ENCODE assay signal across 13 cellular contexts in genomic region chr12:55982319-55982936, GRCh38. TPM values are rescaled to one million over a fixed set of nuclear protein-coding genes. Genes with fewer than 3 reads are reported as not detected.
DNase-seq lines count a peak whose midpoint lies in the region; ATAC-seq and TF ChIP-seq lines count a peak whose summit lies in the region.
"Had no signal": no experiment of that assay in that cellular context is flagged by ENCODE, and none has a peak within 500 bp of the region (broad histone marks: within the 10 kb centered on the region; RNA-seq: fewer than 3 reads in every experiment).

No MANE protein-coding gene starts in this region.

- no peaks in the 10 kb centered on the region for H3K27me3 ChIP-seq in kidney epithelial cell (ENCODE audit: control insufficient read depth, insufficient read depth, low read length)
- H3K27me3 ChIP-seq in right atrium auricular region = no peaks in the 10 kb centered on the region
- H3K27me3 ChIP-seq: heart right ventricle, vagina had no signal

- DNase-seq in kidney epithelial cell (ENCODE audit: low read depth) (peak; percentile 74), NCI-H2171 treated with DMSO at 0.1 percent for 48 hours (lab: John Stamatoyannopoulos, UW) (no peak), NCI-H524 (lab: John Stamatoyannopoulos, UW) (no peak), right atrium auricular region (ENCODE audit: low spot score) (no peak)
- DNase-seq: activated CD8-positive, alpha-beta memory T cell treated with anti-CD3 and anti-CD28 coated beads, Interleukin-2, amount 50 U/mL, for 4 hours; heart right ventricle; NCI-H1105 treated with DMSO at 0.1 percent for 48 hours; stimulated activated CD4-positive, alpha-beta T cell treated with anti-CD3 and anti-CD28 coated beads, Interleukin-4, amount 100 ng/mL, for 4 hours had no signal

- H3K36me3 ChIP-seq in kidney epithelial cell (ENCODE audit: control insufficient read depth, insufficient read depth, low read length) = peaks cover 3% of the 10 kb centered on the region
- H3K36me3 ChIP-seq in right atrium auricular region = peaks cover 40% of the 10 kb centered on the region

- H3K4me3 ChIP-seq in kidney epithelial cell (ENCODE audit: low read depth, low read length) (no peak overlapping the region), right atrium auricular region (no peak overlapping the region)
- H3K4me3 ChIP-seq: heart right ventricle, vagina had no signal

- no peak overlapping the region for H3K27ac ChIP-seq in right atrium auricular region
- H3K27ac ChIP-seq: heart right ventricle, vagina had no signal

- H3K9me3 ChIP-seq in right atrium auricular region = no peaks in the 10 kb centered on the region
- H3K9me3 ChIP-seq: heart right ventricle, vagina had no signal

- peak; percentile 82 for ATAC-seq in GM18502 (IDR thresholded peaks at IDR 0.05; ENCODE audit: poor library complexity, unreplicated experiment)
- ATAC-seq in GM21576 (IDR thresholded peaks at IDR 0.05; ENCODE audit: unreplicated experiment) = peak; percentile 86
- ATAC-seq in HG03520 (IDR thresholded peaks at IDR 0.05; ENCODE audit: unreplicated experiment) = peak; percentile 69
- no peak for ATAC-seq in HG02571 (IDR thresholded peaks at IDR 0.05; ENCODE audit: unreplicated experiment)
- ATAC-seq: heart right ventricle had no signal

- TF ChIP-seq CTCF in kidney epithelial cell (IDR thresholded peaks at IDR 0.05; ENCODE audit: insufficient read depth, low read length, poor library complexity, severe bottlenecking) = no peak
- TF ChIP-seq CTCF in right atrium auricular region (IDR thresholded peaks at IDR 0.05) = no peak

- H3K4me1 ChIP-seq in right atrium auricular region = no peaks in the 10 kb centered on the region

RNA-seq across cellular contexts. Expression of gene RAB5B, which starts 8.6 kb away (rescaled TPM):
- total RNA-seq in kidney epithelial cell (78.2 and 81.0 TPM in 2 replicates), right atrium auricular region (100 to 1,000 TPM in 1 of 2 donors, 10 to 100 TPM in 1; 93.5 to 108 TPM)

RNA-seq across cellular contexts. Expression of gene SUOX, which starts 14.6 kb away (rescaled TPM):
- total RNA-seq in kidney epithelial cell = 12.0 and 18.0 TPM in 2 replicates
- 10 to 100 TPM; 23.9 to 37.7 TPM for total RNA-seq in right atrium auricular region

RNA-seq across cellular contexts. Expression of gene CDK2, which starts 15.8 kb away (rescaled TPM):
- total RNA-seq in kidney epithelial cell (21.4 and 23.2 TPM in 2 replicates), right atrium auricular region (10 to 100 TPM in 1 of 2 donors, 1 to 10 TPM in 1; 5.4 to 13.8 TPM)

RNA-seq across cellular contexts. Expression of gene PMEL, which starts 16.6 kb away (rescaled TPM):
- total RNA-seq in kidney epithelial cell (0.96 and 1.1 TPM in 2 replicates), right atrium auricular region (1 to 10 TPM in 1 of 2 donors, under 1 TPM in 1; 0.67 to 1.1 TPM)

RNA-seq across cellular contexts. Expression of gene IKZF4, which starts 38.4 kb away (rescaled TPM):
- total RNA-seq in kidney epithelial cell = 5.7 and 5.8 TPM in 2 replicates
- total RNA-seq in right atrium auricular region = 1 to 10 TPM; 2.6 to 3.9 TPM
